7 cellular contexts compared by ENCODE assay signal in the genomic region with DNA sequence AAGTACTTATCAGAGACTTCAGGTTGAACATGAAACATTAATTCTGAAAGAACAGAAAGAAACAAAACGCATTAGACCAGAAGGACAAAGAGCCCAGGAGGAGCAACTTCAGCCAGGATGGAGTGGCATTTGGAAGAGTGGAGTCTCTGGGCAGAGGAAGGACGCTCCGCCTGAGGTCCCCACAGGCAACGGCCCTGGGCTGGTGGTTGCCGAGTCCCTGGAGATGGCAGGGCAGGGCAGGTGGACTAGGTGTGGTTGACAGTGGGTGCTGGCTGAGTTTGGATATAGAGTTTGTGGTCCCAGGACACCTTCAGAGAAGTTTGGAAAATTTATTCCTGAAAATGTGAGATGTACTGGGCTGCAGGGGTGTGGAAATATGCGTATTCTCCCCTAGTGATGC.
"Had no signal": no experiment of that assay in that cellular context is flagged by ENCODE, and none has a peak within 500 bp of the region (broad histone marks: within the 10 kb centered on the region; RNA-seq: fewer than 3 reads in every experiment).

No MANE protein-coding gene starts in this region.

- DNase-seq: H7, HFFc6, KBM-7 had no signal

- H3K36me3 ChIP-seq: HAP-1 had no signal

- FAIRE-seq: HepG2 had no signal

- H3K4me3 ChIP-seq: GM23338, HAP-1 had no signal

- H3K27ac ChIP-seq: HL-60 had no signal

- H3K4me1 ChIP-seq: HAP-1 had no signal
